ENCODE assay signal across 1 cellular context in the genomic region with DNA sequence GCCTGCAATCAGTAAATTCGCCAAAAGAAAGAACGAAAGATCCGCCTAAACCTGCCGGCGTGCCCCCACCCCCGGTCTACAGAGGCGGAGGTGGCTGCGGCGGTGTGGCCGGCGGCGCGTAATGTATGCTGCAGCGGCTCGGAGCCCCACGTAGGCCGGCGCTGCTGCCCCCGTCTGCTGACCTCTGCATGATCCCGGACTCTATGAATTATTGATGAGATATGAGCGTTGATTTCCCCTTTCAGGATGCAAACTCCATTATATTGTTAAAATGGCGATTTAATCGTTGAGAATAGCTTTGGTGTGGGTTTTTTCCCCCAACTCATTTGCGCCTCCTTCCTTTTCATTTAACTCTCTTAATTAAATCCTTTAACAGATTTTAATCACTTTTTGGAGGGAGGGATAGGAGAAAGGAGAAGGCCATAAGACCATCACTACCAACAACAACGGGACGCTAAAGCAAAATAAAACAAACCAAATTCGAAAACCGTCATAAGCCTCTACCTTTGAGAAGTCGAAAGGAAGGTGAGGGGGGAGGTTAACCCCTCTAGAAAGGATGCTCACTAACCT.
TF ChIP-seq lines count a peak whose summit lies in the region.

No MANE protein-coding gene starts in this region.

TF ChIP-seq in GM12878, 131 proteins besides CTCF, POLR2A, EP300 and RAD21:
- TF ChIP-seq NR2F1 (conservative IDR thresholded peaks at IDR 0.05) (0 out of 2 replicates have a peak, but pooled peaks have one; percentile 23), SRF (IDR thresholded peaks at IDR 0.05; ENCODE audit: low read depth in 2 of 2, low read length in 2 of 2) (no peak), EGR1 (IDR thresholded peaks at IDR 0.05; ENCODE audit: borderline replicate concordance in 1 of 2, low read depth in 2 of 2, low read length in 2 of 2) (peak in 1 of 2 experiments; percentile 66; a peak in 1 of 3 replicates), MXI1 (IDR thresholded peaks at IDR 0.05; ENCODE audit: low read depth, low read length) (no peak), ZNF622 (IDR thresholded peaks at IDR 0.05) (no peak), MTA2 (IDR thresholded peaks at IDR 0.05; ENCODE audit: low read depth) (no peak), CBFB (IDR thresholded peaks at IDR 0.05; ENCODE audit: low read depth) (0 out of 2 replicates have a peak, but pooled peaks have one; percentile 12), ATF2 (IDR thresholded peaks at IDR 0.05; ENCODE audit: low read length) (no peak)
- TF ChIP-seq, protein P1, sequence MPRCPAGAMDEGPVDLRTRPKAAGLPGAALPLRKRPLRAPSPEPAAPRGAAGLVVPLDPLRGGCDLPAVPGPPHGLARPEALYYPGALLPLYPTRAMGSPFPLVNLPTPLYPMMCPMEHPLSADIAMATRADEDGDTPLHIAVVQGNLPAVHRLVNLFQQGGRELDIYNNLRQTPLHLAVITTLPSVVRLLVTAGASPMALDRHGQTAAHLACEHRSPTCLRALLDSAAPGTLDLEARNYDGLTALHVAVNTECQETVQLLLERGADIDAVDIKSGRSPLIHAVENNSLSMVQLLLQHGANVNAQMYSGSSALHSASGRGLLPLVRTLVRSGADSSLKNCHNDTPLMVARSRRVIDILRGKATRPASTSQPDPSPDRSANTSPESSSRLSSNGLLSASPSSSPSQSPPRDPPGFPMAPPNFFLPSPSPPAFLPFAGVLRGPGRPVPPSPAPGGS (IDR thresholded peaks at IDR 0.05; ENCODE audit: borderline replicate concordance, insufficient read depth, low read depth, low read length, poor library complexity, severe bottlenecking) = no peak
